ENCODE assay signal across 9 cellular contexts in genomic region chr10:52889611-52890010, GRCh38.
"Had no signal": no experiment of that assay in that cellular context is flagged by ENCODE, and none has a peak within 500 bp of the region (broad histone marks: within the 10 kb centered on the region; RNA-seq: fewer than 3 reads in every experiment).

No MANE protein-coding gene starts in this region.

- H3K4me2 ChIP-seq: GM23338 had no signal

- H3K9me3 ChIP-seq: HAP-1 had no signal

- H3K9me3 Mint-ChIP-seq: HFFc6, IgD-negative memory B cell had no signal

- H3K36me3 Mint-ChIP-seq: IgD-negative memory B cell had no signal

- DNase-seq: H7, HFFc6, KG1 had no signal

- FAIRE-seq: HepG2 had no signal

- H3K4me1 ChIP-seq: HAP-1 had no signal

- H3K4me3 ChIP-seq: GM23338, HAP-1 had no signal

- ATAC-seq: GM23338, HCT116, HepG2 had no signal

- H3K36me3 ChIP-seq: HAP-1 had no signal

- H3K27ac Mint-ChIP-seq: GM23338, HFFc6, IgD-negative memory B cell had no signal

- H3K27ac ChIP-seq: HL-60 had no signal

- H3K4me1 Mint-ChIP-seq: IgD-negative memory B cell had no signal

- H3K4me3 Mint-ChIP-seq: GM23338, HFFc6, IgD-negative memory B cell had no signal

- H3K27me3 Mint-ChIP-seq: IgD-negative memory B cell had no signal

- H2AFZ ChIP-seq: GM23338 had no signal
